22 cellular contexts compared by ENCODE assay signal in genomic region chr16:48632137-48632774, GRCh38. TPM values are rescaled to one million over a fixed set of nuclear protein-coding genes. Genes with fewer than 3 reads are reported as not detected.
A peak's percentile ranks its signal among the peaks of the same experiment; 100 is the strongest.
DNase-seq lines count a peak whose midpoint lies in the region; ATAC-seq and TF ChIP-seq lines count a peak whose summit lies in the region.
"Had no signal": no experiment of that assay in that cellular context is flagged by ENCODE, and none has a peak within 500 bp of the region (broad histone marks: within the 10 kb centered on the region; RNA-seq: fewer than 3 reads in every experiment).

No MANE protein-coding gene starts in this region.

- H3K9me3 Mint-ChIP-seq in activated CD4-positive, alpha-beta T cell treated with anti-CD3 and anti-CD28 coated beads, Interleukin-2, amount 10 ng/mL, durations not matched to agents 24 days and 14 days = no peaks in the 10 kb centered on the region
- H3K9me3 Mint-ChIP-seq in activated CD4-positive, alpha-beta T cell treated with anti-CD3 and anti-CD28 coated beads for 36 hours (ENCODE audit: low read depth) = no peaks in the 10 kb centered on the region
- H3K9me3 Mint-ChIP-seq: activated CD8-positive, alpha-beta T cell treated with anti-CD3 and anti-CD28 coated beads for 36 hours had no signal

- TF ChIP-seq CTCF in hepatocyte (IDR thresholded peaks at IDR 0.05; ENCODE audit: poor library complexity) (no peak), vagina (IDR thresholded peaks at IDR 0.05) (no peak)

- H3K4me1 ChIP-seq in hepatocyte (ENCODE audit: insufficient read depth) (peaks cover 9% of the 10 kb centered on the region), vagina (peaks cover 4% of the 10 kb centered on the region)

- H3K79me2 ChIP-seq in hepatocyte = no peaks in the 10 kb centered on the region

- POLR2A ChIA-PET in activated CD4-positive, alpha-beta T cell treated with anti-CD3 and anti-CD28 coated beads for 36 hours (lab: Charles Lee) = no interaction called here

- peaks cover 7% of the 10 kb centered on the region for H3K4me1 Mint-ChIP-seq in activated CD4-positive, alpha-beta T cell treated with anti-CD3 and anti-CD28 coated beads, Interleukin-2, amount 10 ng/mL, durations not matched to agents 24 days and 14 days
- peaks cover 8% of the 10 kb centered on the region for H3K4me1 Mint-ChIP-seq in activated CD4-positive, alpha-beta T cell treated with anti-CD3 and anti-CD28 coated beads for 36 hours

- H2AFZ ChIP-seq in hepatocyte = no peak overlapping the region

- no peaks in the 10 kb centered on the region for H3K27me3 ChIP-seq in hepatocyte
- no peaks in the 10 kb centered on the region for H3K27me3 ChIP-seq in vagina

- WGBS in hepatocyte (ENCODE audit: low lambda C conversion rate, missing lambda C conversion rate) = 58% methylated on average over 6 of the region's 6 CpGs

- H3K36me3 Mint-ChIP-seq in activated CD4-positive, alpha-beta T cell treated with anti-CD3 and anti-CD28 coated beads, Interleukin-2, amount 10 ng/mL, durations not matched to agents 24 days and 14 days (ENCODE audit: low read depth) = no peaks in the 10 kb centered on the region
- no peaks in the 10 kb centered on the region for H3K36me3 Mint-ChIP-seq in activated CD4-positive, alpha-beta T cell treated with anti-CD3 and anti-CD28 coated beads for 36 hours (ENCODE audit: low read depth)

- H3K36me3 ChIP-seq in hepatocyte (replicated peaks; ENCODE audit: insufficient read depth, low read depth) = no peaks in the 10 kb centered on the region
- no peaks in the 10 kb centered on the region for H3K36me3 ChIP-seq in vagina
- H3K36me3 ChIP-seq: thoracic aorta, WERI-Rb-1 had no signal

- no peak overlapping the region for H3K4me3 Mint-ChIP-seq in activated CD4-positive, alpha-beta T cell treated with anti-CD3 and anti-CD28 coated beads, Interleukin-2, amount 10 ng/mL, durations not matched to agents 24 days and 14 days
- no peak overlapping the region for H3K4me3 Mint-ChIP-seq in activated CD4-positive, alpha-beta T cell treated with anti-CD3 and anti-CD28 coated beads for 36 hours
- H3K4me3 Mint-ChIP-seq: activated CD8-positive, alpha-beta T cell treated with anti-CD3 and anti-CD28 coated beads for 36 hours had no signal

- H3K9me3 ChIP-seq in hepatocyte (ENCODE audit: low read depth) (no peaks in the 10 kb centered on the region), vagina (no peaks in the 10 kb centered on the region)
- H3K9me3 ChIP-seq: thoracic aorta had no signal

- H4K20me1 ChIP-seq in hepatocyte (ENCODE audit: insufficient read depth, poor library complexity, severe bottlenecking) = no peaks in the 10 kb centered on the region

- peak; percentile 48 for DNase-seq in activated CD4-positive, alpha-beta T cell treated with anti-CD3 and anti-CD28 coated beads, Interleukin-2, amount 10 ng/mL, durations not matched to agents 24 days and 14 days
- DNase-seq in activated CD4-positive, alpha-beta T cell treated with anti-CD3 and anti-CD28 coated beads for 36 hours = no peak
- DNase-seq in hepatocyte (ENCODE audit: low spot score) (peak; percentile 46), vagina (ENCODE audit: extremely low spot score in 2 of 2) (peak; percentile 19 to 56), GOT3 (lab: John Stamatoyannopoulos, UW) (no peak), hypothalamus (lab: John Stamatoyannopoulos, UW) (no peak)
- DNase-seq: activated CD8-positive, alpha-beta T cell treated with anti-CD3 and anti-CD28 coated beads for 36 hours; C1 segment of cervical spinal cord; DMS153; effector CD4-positive, alpha-beta T cell; HCEC 1CT; NCI-H2107; NCI-H82; occipital lobe; stimulated activated CD4-positive, alpha-beta T cell treated with anti-CD3 and anti-CD28 coated beads, Interleukin-4, amount 100 ng/mL, for 1 hour; T-helper 1 cell; WERI-Rb-1 had no signal

- CTCF ChIA-PET in activated CD4-positive, alpha-beta T cell treated with anti-CD3 and anti-CD28 coated beads for 36 hours (lab: Charles Lee) = interaction anchor here (0.5 to 1.8 kb wide), 4 partner anchors 9 to 1177 kb away, joined by 3 to 10 read pairs (median 3); no protein-coding TSS in a partner anchor

- intact Hi-C loops in activated CD4-positive, alpha-beta T cell treated with anti-CD3 and anti-CD28 coated beads, Interleukin-2, amount 10 ng/mL, durations not matched to agents 24 days and 14 days (cut with micrococcal nuclease) = loop anchor here (5.0 kb wide), 1 partner anchor 1490 kb away; the partner anchor contains the start of gene NETO2
- intact Hi-C loops in activated CD4-positive, alpha-beta T cell treated with anti-CD3 and anti-CD28 coated beads for 36 hours (cut with DNase I, micrococcal nuclease) = loop anchor here (5.0 kb wide), 3 partner anchors 175 to 475 kb away; partner anchors contain the start of gene ABCC12 (in 1 of the 2)
- intact Hi-C loops in vagina (cut with DNase I) = no loop called here

- no peak for TF ChIP-seq POLR2A in vagina (IDR thresholded peaks at IDR 0.05)

- H3K4me3 ChIP-seq in hepatocyte (no peak overlapping the region), vagina (no peak overlapping the region)
- H3K4me3 ChIP-seq: thoracic aorta had no signal

- peaks cover 2% of the 10 kb centered on the region for H3K27me3 Mint-ChIP-seq in activated CD4-positive, alpha-beta T cell treated with anti-CD3 and anti-CD28 coated beads, Interleukin-2, amount 10 ng/mL, durations not matched to agents 24 days and 14 days
- H3K27me3 Mint-ChIP-seq in activated CD4-positive, alpha-beta T cell treated with anti-CD3 and anti-CD28 coated beads for 36 hours = peaks cover 2% of the 10 kb centered on the region
- H3K27me3 Mint-ChIP-seq: activated CD8-positive, alpha-beta T cell treated with anti-CD3 and anti-CD28 coated beads for 36 hours had no signal

- no peaks in the 10 kb centered on the region for H3K9me2 ChIP-seq in hepatocyte (replicated peaks; ENCODE audit: insufficient read depth)

- H3K4me2 ChIP-seq in hepatocyte = no peak overlapping the region

- H3K27ac ChIP-seq in hepatocyte (peak overlapping the region; percentile 78), vagina (no peak overlapping the region)
- H3K27ac ChIP-seq: 22Rv1, RWPE1, thoracic aorta, WERI-Rb-1 had no signal

- ATAC-seq in activated CD4-positive, alpha-beta T cell treated with anti-CD3 and anti-CD28 coated beads for 36 hours = no peak
- ATAC-seq in HG03354 (IDR thresholded peaks at IDR 0.05; ENCODE audit: poor library complexity, severe bottlenecking, unreplicated experiment) (peak; percentile 49), GM18502 (IDR thresholded peaks at IDR 0.05; ENCODE audit: poor library complexity, unreplicated experiment) (no peak)
- ATAC-seq: activated CD8-positive, alpha-beta T cell treated with anti-CD3 and anti-CD28 coated beads for 36 hours had no signal

- no peak overlapping the region for H3K27ac Mint-ChIP-seq in activated CD4-positive, alpha-beta T cell treated with anti-CD3 and anti-CD28 coated beads, Interleukin-2, amount 10 ng/mL, durations not matched to agents 24 days and 14 days
- no peak overlapping the region for H3K27ac Mint-ChIP-seq in activated CD4-positive, alpha-beta T cell treated with anti-CD3 and anti-CD28 coated beads for 36 hours
- H3K27ac Mint-ChIP-seq: activated CD8-positive, alpha-beta T cell treated with anti-CD3 and anti-CD28 coated beads for 36 hours had no signal

RNA-seq across cellular contexts. Expression of gene N4BP1, which starts 22.3 kb away (rescaled TPM):
- 41.8 and 44.4 TPM in 2 replicates for total RNA-seq in activated CD4-positive, alpha-beta T cell treated with anti-CD3 and anti-CD28 coated beads, Interleukin-2, amount 10 ng/mL, durations not matched to agents 24 days and 14 days
- total RNA-seq in activated CD4-positive, alpha-beta T cell treated with anti-CD3 and anti-CD28 coated beads for 36 hours = 10 to 100 TPM; 49.2 to 69.4 TPM
- 43.9 and 51.7 TPM in 2 replicates for total RNA-seq in hepatocyte
- polyA plus RNA-seq in hepatocyte = 21.2 and 31.6 TPM in 2 replicates
- total RNA-seq in vagina = 44.0 TPM

Comparison
In these comparisons a context has a peak if more than half of its experiments do, and no peak if none do; other contexts are left out.
1. DNase-seq: peak in activated CD4-positive, alpha-beta T cell treated with anti-CD3 and anti-CD28 coated beads, Interleukin-2, amount 10 ng/mL, durations not matched to agents 24 days and 14 days (single experiment), hepatocyte (single experiment) and vagina (2 of 2); none in activated CD4-positive, alpha-beta T cell treated with anti-CD3 and anti-CD28 coated beads for 36 hours (single experiment), GOT3 (single experiment) and hypothalamus (0 of 51).